12 cellular contexts compared by ENCODE assay signal in genomic region chr2:233519787-233520611, GRCh38. TPM values are rescaled to one million over a fixed set of nuclear protein-coding genes. Genes with fewer than 3 reads are reported as not detected.
A peak's percentile ranks its signal among the peaks of the same experiment; 100 is the strongest.
DNase-seq lines count a peak whose midpoint lies in the region; ATAC-seq and TF ChIP-seq lines count a peak whose summit lies in the region.
"Had no signal": no experiment of that assay in that cellular context is flagged by ENCODE, and none has a peak within 500 bp of the region (broad histone marks: within the 10 kb centered on the region; RNA-seq: fewer than 3 reads in every experiment).

No MANE protein-coding gene starts in this region.

- peak in 1 of 2 donors; percentile 9 for DNase-seq in memory B cell (ENCODE audit: low spot score in 2 of 2)
- DNase-seq in sciatic nerve (ENCODE audit: low spot score) = no peak
- DNase-seq in activated naive CD4-positive, alpha-beta T cell treated with Interleukin-2 at 50 U/mL for 16 hours = no peak
- no peak for DNase-seq in ovary
- no peak for DNase-seq in NCI-H2196 (lab: John Stamatoyannopoulos, UW; ENCODE audit: unreplicated experiment)
- DNase-seq: islet precursor cell, NCI-H524 treated with DMSO at 0.1 percent for 48 hours, psoas muscle had no signal

- no peak overlapping the region for H3K4me3 ChIP-seq in ovary
- H3K4me3 ChIP-seq: psoas muscle had no signal

- peaks cover 23% of the 10 kb centered on the region for H3K4me1 Mint-ChIP-seq in memory B cell

- no peak overlapping the region for H3K27ac ChIP-seq in ovary
- H3K27ac ChIP-seq: psoas muscle, VCaP had no signal

- no peaks in the 10 kb centered on the region for H3K27me3 Mint-ChIP-seq in memory B cell

- TF ChIP-seq CTCF in ovary (IDR thresholded peaks at IDR 0.05) = no peak

- H3K27me3 ChIP-seq in ovary = no peaks in the 10 kb centered on the region

- no peaks in the 10 kb centered on the region for H3K9me3 Mint-ChIP-seq in memory B cell

- intact Hi-C loops in sciatic nerve (cut with DNase I) = no loop called here
- intact Hi-C loops in ovary (cut with DNase I) = no loop called here

- 40 to 50% (median 40%) methylated on average over 3 of the region's 3 CpGs for WGBS in ovary, 3 donors

- peak overlapping the region; percentile 91 for H3K27ac Mint-ChIP-seq in memory B cell

- peak overlapping the region; percentile 54 for H3K4me3 Mint-ChIP-seq in memory B cell

- H3K36me3 ChIP-seq in ovary = no peaks in the 10 kb centered on the region

- H3K9me3 ChIP-seq in ovary = no peaks in the 10 kb centered on the region
- H3K9me3 ChIP-seq: psoas muscle had no signal

- TF ChIP-seq POLR2A in ovary (IDR thresholded peaks at IDR 0.05) = no peak

- TF ChIP-seq EP300 in ovary (IDR thresholded peaks at IDR 0.05) = no peak

- peak; percentile 92 for ATAC-seq in GM18867 (IDR thresholded peaks at IDR 0.05; ENCODE audit: unreplicated experiment)
- ATAC-seq in HG02571 (IDR thresholded peaks at IDR 0.05; ENCODE audit: unreplicated experiment) = peak; percentile 90
- peak; percentile 74 for ATAC-seq in HG03457 (IDR thresholded peaks at IDR 0.05; ENCODE audit: unreplicated experiment)
- ATAC-seq in memory B cell (ENCODE audit: low read depth) = peak; percentile 93
- ATAC-seq in sciatic nerve = no peak
- ATAC-seq: psoas muscle had no signal

- peaks cover 18% of the 10 kb centered on the region for H3K36me3 Mint-ChIP-seq in memory B cell

- no peaks in the 10 kb centered on the region for H3K4me1 ChIP-seq in ovary (ENCODE audit: insufficient read depth)
- H3K4me1 ChIP-seq: psoas muscle had no signal

RNA-seq across cellular contexts. Expression of gene USP40, which starts 46.6 kb away (rescaled TPM):
- total RNA-seq in sciatic nerve (61.0 TPM), ovary (10 to 100 TPM; 24.4 to 44.6 (median 36.2) TPM)
- polyA plus RNA-seq in ovary = 10 to 100 TPM; 18.0 to 29.4 TPM
